In the genomic region with DNA sequence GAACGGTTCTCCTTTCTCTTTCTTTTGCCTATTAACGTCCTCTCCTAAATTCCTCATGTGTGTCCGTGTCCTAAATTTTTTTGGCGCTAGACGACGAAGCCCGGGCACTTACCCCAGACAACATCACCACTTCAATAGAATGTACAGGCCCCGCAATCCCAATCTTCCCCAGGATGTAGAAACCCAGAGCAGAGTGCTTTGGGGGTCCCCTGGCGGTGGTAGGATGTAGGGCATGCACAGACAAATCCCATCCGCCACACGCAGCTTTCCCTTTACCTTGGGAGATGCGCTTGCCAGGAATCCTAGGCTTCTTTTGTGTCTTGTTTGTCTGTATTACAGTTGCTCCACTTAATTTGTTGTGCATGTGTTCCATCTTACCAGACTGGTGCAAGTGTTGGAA, we compare ENCODE assay signal across 18 cellular contexts.
DNase-seq lines count a peak whose midpoint lies in the region; TF ChIP-seq lines count a peak whose summit lies in the region.
"Had no signal": no experiment of that assay in that cellular context is flagged by ENCODE, and none has a peak within 500 bp of the region (broad histone marks: within the 10 kb centered on the region; RNA-seq: fewer than 3 reads in every experiment).

No MANE protein-coding gene starts in this region.

- no peak overlapping the region for H3K27ac ChIP-seq in VCaP
- H3K27ac ChIP-seq in tibial nerve = no peak overlapping the region
- H3K27ac ChIP-seq: Peyer's patch had no signal

- H3K27me3 ChIP-seq in tibial nerve = no peaks in the 10 kb centered on the region
- H3K27me3 ChIP-seq: Peyer's patch had no signal

- H3K4me1 ChIP-seq in tibial nerve = no peaks in the 10 kb centered on the region
- H3K4me1 ChIP-seq: HAP-1, Peyer's patch had no signal

- no peak for TF ChIP-seq EP300 in tibial nerve (IDR thresholded peaks at IDR 0.05)

- DNase-seq in ELF-1 (ENCODE audit: low read depth, low spot score) (peak; percentile 9), HEK293T (ENCODE audit: extremely low spot score) (peak; percentile 31), islet precursor cell (peak; percentile 74), Ammon's horn (ENCODE audit: low spot score) (no peak), tibial nerve (ENCODE audit: low spot score in 2 of 2) (no peak), SHP77 treated with DMSO at 0.1 percent for 48 hours (lab: John Stamatoyannopoulos, UW) (no peak)
- DNase-seq in stimulated activated CD4-positive, alpha-beta T cell treated with anti-CD3 and anti-CD28 coated beads, Interleukin-4, amount 100 ng/mL, for 24 hours = no peak
- DNase-seq: activated CD8-positive, alpha-beta memory T cell treated with anti-CD3 and anti-CD28 coated beads, Interleukin-2, amount 10 ng/mL, durations not matched to agents 7 days and 5 days; activated naive CD4-positive, alpha-beta T cell treated with Interleukin-2 at 50 U/mL for 16 hours; effector CD8-positive, alpha-beta T cell; NCI-H1417 treated with DMSO at 0.1 percent for 48 hours; NCI-H510A; nephron progenitor cell; Peyer's patch; retina; T-cell had no signal

- peaks cover 0 to 11% (median 0%) of the 10 kb centered on the region in 4 donors for H3K9me3 ChIP-seq in tibial nerve
- H3K9me3 ChIP-seq: HAP-1, Peyer's patch had no signal

- TF ChIP-seq CTCF in VCaP (conservative IDR thresholded peaks at IDR 0.05) = peak; percentile 36; the same call in 1 of the 2 replicates
- no peak for TF ChIP-seq CTCF in tibial nerve (IDR thresholded peaks at IDR 0.05)

- no peaks in the 10 kb centered on the region for H3K36me3 ChIP-seq in tibial nerve
- H3K36me3 ChIP-seq: HAP-1, Peyer's patch had no signal

- POLR2A ChIA-PET in HEK293T (lab: Yijun Ruan, JAX) = no interaction called here

- CTCF ChIA-PET in HEK293T (lab: Yijun Ruan, JAX) = interaction anchor here (0.7 kb wide), 2 partner anchors 9 to 36 kb away, joined by 3 read pairs; no protein-coding TSS in a partner anchor

- no peak overlapping the region for H3K4me3 ChIP-seq in tibial nerve
- H3K4me3 ChIP-seq: HAP-1, Peyer's patch had no signal

- no peak for TF ChIP-seq POLR2A in tibial nerve (IDR thresholded peaks at IDR 0.05)

- WGBS in tibial nerve, 2 donors = 92 to 96% methylated on average over 12 of the region's 12 CpGs

TF ChIP-seq in HEK293T, 16 proteins besides CTCF, POLR2A, EP300 and RAD21:
- no peak for TF ChIP-seq FOXA1 (IDR thresholded peaks at IDR 0.05)
- no peak for TF ChIP-seq CTBP1 (IDR thresholded peaks at IDR 0.05; ENCODE audit: borderline replicate concordance)
- TF ChIP-seq FOXM1 (IDR thresholded peaks at IDR 0.05; ENCODE audit: borderline replicate concordance) = no peak
- TF ChIP-seq LEF1 (IDR thresholded peaks at IDR 0.05; ENCODE audit: borderline replicate concordance) = no peak
- no peak for TF ChIP-seq HDGF (IDR thresholded peaks at IDR 0.05; ENCODE audit: borderline replicate concordance)
- no peak for TF ChIP-seq ELF4 (IDR thresholded peaks at IDR 0.05)
- TF ChIP-seq SUZ12 (IDR thresholded peaks at IDR 0.05) = no peak
- TF ChIP-seq FOXK2 (IDR thresholded peaks at IDR 0.05) = no peak
- no peak for TF ChIP-seq NFRKB (IDR thresholded peaks at IDR 0.05)
- TF ChIP-seq TARDBP (IDR thresholded peaks at IDR 0.05) = no peak
- TF ChIP-seq SP1 (IDR thresholded peaks at IDR 0.05) = no peak
- TF ChIP-seq ARNT (IDR thresholded peaks at IDR 0.05) = no peak
TF ChIP-seq in HEK293T: peak in this region for 0.

Comparison
In these comparisons a context has a peak if more than half of its experiments do, and no peak if none do; other contexts are left out.
1. DNase-seq: peak in ELF-1 (single experiment), HEK293T (single experiment) and islet precursor cell (single experiment); none in Ammon's horn (single experiment), tibial nerve (0 of 2), SHP77 treated with DMSO at 0.1 percent for 48 hours (single experiment) and stimulated activated CD4-positive, alpha-beta T cell treated with anti-CD3 and anti-CD28 coated beads, Interleukin-4, amount 100 ng/mL, for 24 hours (single experiment).